In the genomic region with DNA sequence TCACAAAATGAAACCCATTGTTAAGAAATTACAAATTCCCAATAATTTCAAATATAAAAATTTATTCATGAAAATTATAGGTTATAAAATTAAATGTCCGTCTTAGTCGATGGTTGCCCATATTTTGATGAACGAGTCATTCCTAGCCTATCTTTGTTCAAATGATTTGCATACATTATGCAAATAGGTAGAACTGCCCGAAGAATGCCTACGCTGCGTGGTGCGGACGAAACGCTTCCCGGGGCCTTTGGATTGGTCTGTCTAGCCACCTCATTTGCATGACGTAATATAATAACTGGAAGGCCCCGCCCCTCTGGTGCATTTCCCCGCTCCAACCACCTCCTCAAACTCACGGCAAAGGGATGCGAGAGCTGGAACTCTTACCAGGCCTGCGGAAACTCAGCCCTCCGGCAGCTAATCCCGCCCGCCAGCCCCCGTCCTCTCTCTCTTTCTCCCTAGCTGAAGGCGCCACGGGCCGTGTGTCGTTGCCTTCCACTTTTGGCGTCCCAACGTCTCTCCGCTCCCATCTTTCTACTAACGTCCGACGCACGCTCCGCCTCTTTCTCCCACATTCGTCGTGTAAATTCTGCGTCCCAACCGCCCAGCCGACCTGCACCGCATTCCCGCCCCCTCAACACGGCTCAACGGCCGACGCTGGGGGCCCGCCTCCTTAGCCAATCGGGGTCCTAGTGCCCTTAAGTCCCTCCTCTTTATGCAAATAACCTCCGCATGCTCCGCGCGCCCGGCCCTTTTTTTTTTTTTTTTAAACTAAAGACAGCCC, we compare ENCODE assay signal across 8 cellular contexts.
DNase-seq lines count a peak whose midpoint lies in the region; ATAC-seq and TF ChIP-seq lines count a peak whose summit lies in the region.

No MANE protein-coding gene starts in this region.

- DNase-seq in AG09319 (ENCODE audit: extremely low read depth, low read depth) (peak; percentile 95), NCI-H345 (lab: John Stamatoyannopoulos, UW) (peak; percentile 99), inferior parietal cortex (ENCODE audit: extremely low spot score) (peak; percentile 97), smooth muscle cell of the brain vasculature (ENCODE audit: low read depth, low spot score) (peak; percentile 99)
- peak; percentile 91 to 99 (median 99) for DNase-seq in activated CD4-positive, CD25-positive, alpha-beta regulatory T cell (lab: John Stamatoyannopoulos, UW)
- peak; percentile 97 for DNase-seq in central memory CD4-positive, alpha-beta T cell

- TF ChIP-seq CTCF in AG09319 (IDR thresholded peaks at IDR 0.05; ENCODE audit: low read depth, low read length): no peak

- ATAC-seq in GM19025 (IDR thresholded peaks at IDR 0.05; ENCODE audit: low read depth, unreplicated experiment) (peak; percentile 77), HG03280 (IDR thresholded peaks at IDR 0.05; ENCODE audit: unreplicated experiment) (peak; percentile 83)

Comparison
In these comparisons a context has a peak if more than half of its experiments do, and no peak if none do; other contexts are left out.
1. Peak in every context shown above with its lines: DNase-seq and ATAC-seq.